10 cellular contexts compared by ENCODE assay signal in the genomic region with DNA sequence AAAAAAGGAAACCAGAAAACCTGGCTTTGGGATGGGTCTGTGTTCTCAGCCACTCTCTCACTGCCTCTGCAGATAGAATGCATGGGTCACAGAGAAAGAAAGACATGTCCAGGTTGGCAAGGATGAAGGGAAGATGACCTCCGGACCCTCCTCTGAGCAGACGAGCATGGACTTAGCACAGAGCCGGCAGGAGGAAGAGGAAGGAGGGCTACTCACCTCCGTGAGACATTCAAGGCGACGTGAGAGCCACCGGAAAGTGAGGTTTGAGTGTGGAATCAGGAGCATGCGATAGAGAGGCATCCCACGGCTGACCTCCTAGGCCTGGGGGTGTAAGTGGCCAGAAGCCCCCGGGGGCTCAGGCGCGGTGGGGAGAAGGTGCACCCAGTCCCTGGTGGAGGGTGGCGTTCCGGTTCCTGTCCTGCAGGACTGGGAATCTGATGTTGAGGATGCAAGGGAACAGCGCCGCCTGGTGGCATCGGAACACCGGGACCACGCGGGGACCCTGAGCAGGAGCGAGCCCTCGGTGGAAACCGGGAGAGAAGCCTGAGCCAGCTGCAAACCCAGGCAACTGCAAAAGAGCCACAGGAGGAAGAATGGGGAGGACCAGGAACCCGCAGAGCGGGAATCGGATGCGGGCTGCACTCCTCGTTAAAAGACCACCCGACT. TPM values are rescaled to one million over a fixed set of nuclear protein-coding genes. Genes with fewer than 3 reads are reported as not detected.
A peak's percentile ranks its signal among the peaks of the same experiment; 100 is the strongest.
DNase-seq lines count a peak whose midpoint lies in the region; ATAC-seq, FAIRE-seq and TF ChIP-seq lines count a peak whose summit lies in the region.
"Not testable (repeated sequence)": the region's sequence is repeated elsewhere in the genome, so short reads cannot be mapped to it uniquely, and the experiment has no call there.
"Had no signal": no experiment of that assay in that cellular context is flagged by ENCODE, and none has a peak within 500 bp of the region (broad histone marks: within the 10 kb centered on the region; RNA-seq: fewer than 3 reads in every experiment).

No MANE protein-coding gene starts in this region.

- H3K9me3 ChIP-seq in A549; Panc1 (ENCODE audit: control insufficient read depth, insufficient read depth, low read depth, low read length); lower lobe of right lung: not testable (repeated sequence)

- intact Hi-C loops in Panc1 (cut with micrococcal nuclease; ENCODE audit: unreplicated experiment); Right ventricle myocardium superior (cut with DNase I); left colon (cut with DNase I, micrococcal nuclease); lower lobe of right lung (cut with DNase I): not testable (repeated sequence)

- not testable (repeated sequence) for TF ChIP-seq RAD21 in A549 (conservative IDR thresholded peaks at IDR 0.05 in 1 of 2, IDR thresholded peaks at IDR 0.05 in 1 of 2)

- not testable (repeated sequence) for H3K4me3 Mint-ChIP-seq in activated T-helper 17 cell treated with anti-CD3 and anti-CD28 coated beads, Interleukin-2, amount 50 U/mL, for 72 hours; central memory CD8-positive, alpha-beta T cell; stimulated activated naive CD8-positive, alpha-beta T cell treated with anti-CD3 and anti-CD28 coated beads, Interleukin-15, amount 100 ng/mL, for 72 hours

- H3K4me1 Mint-ChIP-seq in activated T-helper 17 cell treated with anti-CD3 and anti-CD28 coated beads, Interleukin-2, amount 50 U/mL, for 72 hours; central memory CD8-positive, alpha-beta T cell; stimulated activated naive CD8-positive, alpha-beta T cell treated with anti-CD3 and anti-CD28 coated beads, Interleukin-15, amount 100 ng/mL, for 72 hours: not testable (repeated sequence)

- H3K27me3 ChIP-seq in Panc1 (ENCODE audit: control insufficient read depth, insufficient read depth, low read length); lower lobe of right lung (ENCODE audit: low read depth): not testable (repeated sequence)

- TF ChIP-seq EP300 in A549 (IDR thresholded peaks at IDR 0.05), result not testable (repeated sequence)

- not testable (repeated sequence) for FAIRE-seq in A549 (lab: Jason Lieb, UNC)

- TF ChIP-seq POLR2A in A549 (IDR thresholded peaks at IDR 0.05; ENCODE audit: low read length), result not testable (repeated sequence)

- BruUV-seq in Panc1 (replicated peaks; lab: Mats Ljungman, UMichigan), result not testable (repeated sequence)

- not testable (repeated sequence) for H3K4me3 ChIP-seq in A549; Panc1 (ENCODE audit: low read depth in 2 of 2, low read length in 2 of 2); lower lobe of right lung

- not testable (repeated sequence) for H3K36me3 Mint-ChIP-seq in activated T-helper 17 cell treated with anti-CD3 and anti-CD28 coated beads, Interleukin-2, amount 50 U/mL, for 72 hours (ENCODE audit: low read depth); central memory CD8-positive, alpha-beta T cell (ENCODE audit: insufficient read depth)

- CTCF ChIA-PET in A549 (lab: Yijun Ruan, JAX); Panc1 (lab: Charles Lee): not testable (repeated sequence)

- POLR2A ChIA-PET in A549 (lab: Yijun Ruan, JAX); Panc1 (lab: Charles Lee): not testable (repeated sequence)

- not testable (repeated sequence) for H3K27ac ChIP-seq in A549; Panc1 (ENCODE audit: low read length); lower lobe of right lung

- H3K27ac Mint-ChIP-seq in activated T-helper 17 cell treated with anti-CD3 and anti-CD28 coated beads, Interleukin-2, amount 50 U/mL, for 72 hours; central memory CD8-positive, alpha-beta T cell (ENCODE audit: low read depth); stimulated activated naive CD8-positive, alpha-beta T cell treated with anti-CD3 and anti-CD28 coated beads, Interleukin-15, amount 100 ng/mL, for 72 hours: not testable (repeated sequence)

- H3K4me2 ChIP-seq in A549, result not testable (repeated sequence)

- not testable (repeated sequence) for H3K36me3 ChIP-seq in Panc1 (ENCODE audit: control insufficient read depth, insufficient read depth, low read length); lower lobe of right lung

- no CpG with 5 or more reads among the region's 29 CpGs for WGBS in A549 (ENCODE audit: missing lambda C conversion rate)

- DNase-seq in A549 (ENCODE audit: low read depth in 1 of 2, low spot score in 1 of 2); Panc1 (ENCODE audit: low read depth, low spot score); central memory CD8-positive, alpha-beta T cell (ENCODE audit: low spot score in 2 of 2); Right ventricle myocardium superior; left colon; lower lobe of right lung; stimulated activated naive CD8-positive, alpha-beta T cell treated with anti-CD3 and anti-CD28 coated beads, Interleukin-15, amount 100 ng/mL, for 72 hours: not testable (repeated sequence)

- peak; percentile 93 to 98 for ATAC-seq in A549
- ATAC-seq in Panc1, result peak; percentile 92
- peak; percentile 29 for ATAC-seq in activated T-helper 17 cell treated with anti-CD3 and anti-CD28 coated beads, Interleukin-2, amount 50 U/mL, for 72 hours (replicated peaks)
- peak; percentile 12 for ATAC-seq in central memory CD8-positive, alpha-beta T cell (replicated peaks; ENCODE audit: extremely low read depth, poor library complexity, severe bottlenecking)
- peak; percentile 47 for ATAC-seq in Right ventricle myocardium superior (ENCODE audit: poor library complexity)
- peak; percentile 86 for ATAC-seq in left colon
- ATAC-seq in lower lobe of right lung, result peak; percentile 40 to 43
- peak; percentile 30 for ATAC-seq in stimulated activated naive CD8-positive, alpha-beta T cell treated with anti-CD3 and anti-CD28 coated beads, Interleukin-15, amount 100 ng/mL, for 72 hours

- H3K27me3 Mint-ChIP-seq in activated T-helper 17 cell treated with anti-CD3 and anti-CD28 coated beads, Interleukin-2, amount 50 U/mL, for 72 hours; central memory CD8-positive, alpha-beta T cell; stimulated activated naive CD8-positive, alpha-beta T cell treated with anti-CD3 and anti-CD28 coated beads, Interleukin-15, amount 100 ng/mL, for 72 hours: not testable (repeated sequence)

- in situ Hi-C loops in Panc1 (cut with HindIII; ENCODE audit: low pct_unique_long_range_greater_than_20kb, low sequenced_read_pairs), result not testable (repeated sequence)

- TF ChIP-seq CTCF in A549 (IDR thresholded peaks at IDR 0.05); Panc1 (IDR thresholded peaks at IDR 0.05); lower lobe of right lung (IDR thresholded peaks at IDR 0.05): not testable (repeated sequence)

- H3K9me3 Mint-ChIP-seq in activated T-helper 17 cell treated with anti-CD3 and anti-CD28 coated beads, Interleukin-2, amount 50 U/mL, for 72 hours; central memory CD8-positive, alpha-beta T cell; stimulated activated naive CD8-positive, alpha-beta T cell treated with anti-CD3 and anti-CD28 coated beads, Interleukin-15, amount 100 ng/mL, for 72 hours: not testable (repeated sequence)

- H3K4me1 ChIP-seq in A549; Panc1 (ENCODE audit: control insufficient read depth, insufficient read depth, low read length); lower lobe of right lung: not testable (repeated sequence)

RNA-seq across cellular contexts. Expression of a gene that starts 37.8 kb away (rescaled TPM):
- polyA plus RNA-seq in A549 (2011; rRNA removed), result 0.09 and 0.19 TPM in 2 replicates
- 0.21 and 0.22 TPM in 2 replicates for polyA plus RNA-seq in A549 (2012; cell fraction: cytosol; rRNA removed)
- polyA plus RNA-seq in A549 (2012; cell fraction: nucleus; rRNA removed), result 0.48 and 0.95 TPM in 2 replicates
- polyA plus RNA-seq in A549 (2017; fragmentation: RNase III; extraction: RNeasy Plus Mini Kit Qiagen cat#74134 plus additional on column Dnase treatment), result 0.09 to 0.33 TPM (median 0.21 TPM) in 3 replicates
- polyA minus RNA-seq in A549 (2011; rRNA and poly(A)+ RNA removed), result not detected in 2 replicates
- 0.15 TPM for total RNA-seq in Panc1 (2021; ENCODE audit: unreplicated experiment)
- 0.17 TPM for polyA plus RNA-seq in Panc1 (2012; ENCODE audit: insufficient read length)
- total RNA-seq in activated T-helper 17 cell treated with anti-CD3 and anti-CD28 coated beads, Interleukin-2, amount 50 U/mL, for 72 hours, result not detected
- total RNA-seq in Right ventricle myocardium superior, result not detected
- total RNA-seq in left colon, result 1 to 10 TPM; 1.0 to 2.9 TPM
- 6.0 TPM for total RNA-seq in lower lobe of right lung
- total RNA-seq: CD8-positive, alpha-beta memory T cell; HT1080 had no signal
- polyA plus RNA-seq: CD8-positive, alpha-beta memory T cell had no signal

RNA-seq across cellular contexts. Expression of a gene that starts 50.2 kb away (rescaled TPM):
- polyA plus RNA-seq in A549 (2011; rRNA removed) (not detected in 2 replicates), A549 (2017; fragmentation: RNase III; extraction: RNeasy Plus Mini Kit Qiagen cat#74134 plus additional on column Dnase treatment) (0.09 to 0.18 TPM (median 0.17 TPM) in 3 replicates)
- polyA plus RNA-seq in A549 (2012; cell fraction: cytosol; rRNA removed), result 0.01 and 0.09 TPM in 2 replicates
- 0.55 and 0.59 TPM in 2 replicates for polyA plus RNA-seq in A549 (2012; cell fraction: nucleus; rRNA removed)
- polyA minus RNA-seq in A549 (2011; rRNA and poly(A)+ RNA removed), result not detected in 2 replicates
- total RNA-seq in Panc1 (2021; ENCODE audit: unreplicated experiment) (not detected), Right ventricle myocardium superior (not detected), left colon (under 1 TPM in 1 of 2 donors, not detected in 1; 0.14 TPM), lower lobe of right lung (0.21 TPM)
- polyA plus RNA-seq in Panc1 (2012; ENCODE audit: insufficient read length), result not detected
- total RNA-seq in activated T-helper 17 cell treated with anti-CD3 and anti-CD28 coated beads, Interleukin-2, amount 50 U/mL, for 72 hours, result not detected
- total RNA-seq: CD8-positive, alpha-beta memory T cell; HT1080 had no signal
- polyA plus RNA-seq: CD8-positive, alpha-beta memory T cell had no signal

Comparison
In these comparisons a context has a peak if more than half of its experiments do, and no peak if none do; other contexts are left out.
1. ATAC-seq: peak in every context shown above with its lines; median percentile 96 in A549; 92 in Panc1; 86 in left colon; 47 in Right ventricle myocardium superior; 42 in lower lobe of right lung; 30 in stimulated activated naive CD8-positive, alpha-beta T cell treated with anti-CD3 and anti-CD28 coated beads, Interleukin-15, amount 100 ng/mL, for 72 hours; 29 in activated T-helper 17 cell treated with anti-CD3 and anti-CD28 coated beads, Interleukin-2, amount 50 U/mL, for 72 hours; 12 in central memory CD8-positive, alpha-beta T cell.